8 cellular contexts compared by ENCODE assay signal in the genomic region with DNA sequence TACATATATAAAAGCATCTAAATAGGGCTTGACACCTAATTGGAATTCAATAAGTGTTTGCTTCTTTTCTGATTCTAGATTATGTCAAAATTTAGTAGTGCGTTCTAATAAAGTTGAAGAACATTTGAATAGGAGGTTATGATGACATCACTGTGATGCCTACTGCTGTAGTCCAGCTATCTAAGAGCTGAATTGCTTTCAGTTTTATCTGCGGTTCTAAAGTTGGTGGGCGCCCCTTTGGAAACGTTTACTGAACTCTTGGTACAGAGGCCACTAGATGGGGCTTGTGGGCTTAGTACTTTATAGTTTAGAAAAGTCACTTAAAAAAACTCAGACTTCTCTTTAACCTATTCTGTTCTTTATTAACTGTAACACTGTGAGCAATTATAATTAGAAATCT.
A peak's percentile ranks its signal among the peaks of the same experiment; 100 is the strongest.
DNase-seq lines count a peak whose midpoint lies in the region; ATAC-seq and TF ChIP-seq lines count a peak whose summit lies in the region.

No MANE protein-coding gene starts in this region.

- H3K79me2 ChIP-seq in parathyroid adenoma: no peaks in the 10 kb centered on the region

- no peak overlapping the region for H3K4me3 ChIP-seq in parathyroid adenoma (ENCODE audit: low read depth, low read length)

- DNase-seq in EL: peak; percentile 0
- DNase-seq in NCI-H69 (lab: John Stamatoyannopoulos, UW): peak; percentile 79
- DNase-seq in dermis microvascular lymphatic vessel endothelial cell (ENCODE audit: low read depth in 2 of 2): peak; percentile 2 to 5
- DNase-seq in activated naive CD8-positive, alpha-beta T cell treated with anti-CD3 and anti-CD28 coated beads for 36 hours: no peak

- H3K36me3 Mint-ChIP-seq in activated naive CD8-positive, alpha-beta T cell treated with anti-CD3 and anti-CD28 coated beads for 36 hours: no peaks in the 10 kb centered on the region

- H3K4me1 Mint-ChIP-seq in activated naive CD8-positive, alpha-beta T cell treated with anti-CD3 and anti-CD28 coated beads for 36 hours: no peaks in the 10 kb centered on the region

- no peaks in the 10 kb centered on the region for H3K27me3 ChIP-seq in parathyroid adenoma (ENCODE audit: control insufficient read depth, insufficient read depth, low read length)

- ATAC-seq in HG02981 (IDR thresholded peaks at IDR 0.05; ENCODE audit: unreplicated experiment) (peak; percentile 82), GM21423 (IDR thresholded peaks at IDR 0.05; ENCODE audit: unreplicated experiment) (no peak), HG02763 (IDR thresholded peaks at IDR 0.05; ENCODE audit: unreplicated experiment) (no peak)

- no peaks in the 10 kb centered on the region for H3K9me3 Mint-ChIP-seq in activated naive CD8-positive, alpha-beta T cell treated with anti-CD3 and anti-CD28 coated beads for 36 hours

- no peak overlapping the region for H3K4me3 Mint-ChIP-seq in activated naive CD8-positive, alpha-beta T cell treated with anti-CD3 and anti-CD28 coated beads for 36 hours

- no peak overlapping the region for H2AFZ ChIP-seq in parathyroid adenoma

- H3K27ac ChIP-seq in parathyroid adenoma: no peak overlapping the region

- peak; percentile 17 for TF ChIP-seq CTCF in parathyroid adenoma (IDR thresholded peaks at IDR 0.05)

- no peaks in the 10 kb centered on the region for H3K9me3 ChIP-seq in parathyroid adenoma (ENCODE audit: control insufficient read depth, low read length)

- no peak overlapping the region for H3K4me2 ChIP-seq in parathyroid adenoma (ENCODE audit: low read length)

- H3K27me3 Mint-ChIP-seq in activated naive CD8-positive, alpha-beta T cell treated with anti-CD3 and anti-CD28 coated beads for 36 hours: no peaks in the 10 kb centered on the region

- H3K9ac ChIP-seq in parathyroid adenoma: no peak overlapping the region

- no peaks in the 10 kb centered on the region for H3K4me1 ChIP-seq in parathyroid adenoma

- no peak overlapping the region for H3K27ac Mint-ChIP-seq in activated naive CD8-positive, alpha-beta T cell treated with anti-CD3 and anti-CD28 coated beads for 36 hours

- no peaks in the 10 kb centered on the region for H3K36me3 ChIP-seq in parathyroid adenoma (ENCODE audit: control insufficient read depth, insufficient read depth, low read length)
